ENCODE assay signal across 16 cellular contexts in genomic region chr5:71537681-71538080, GRCh38.
DNase-seq lines count a peak whose midpoint lies in the region; ATAC-seq lines count a peak whose summit lies in the region.
"Had no signal": no experiment of that assay in that cellular context is flagged by ENCODE, and none has a peak within 500 bp of the region (broad histone marks: within the 10 kb centered on the region; RNA-seq: fewer than 3 reads in every experiment).

No MANE protein-coding gene starts in this region.

- H3K4me3 Mint-ChIP-seq in memory B cell: no peak overlapping the region
- H3K4me3 Mint-ChIP-seq: activated CD4-positive, alpha-beta T cell treated with anti-CD3 and anti-CD28 coated beads for 36 hours; activated naive CD8-positive, alpha-beta T cell had no signal

- ATAC-seq in memory B cell (ENCODE audit: low read depth): no peak
- ATAC-seq in GM21737 (IDR thresholded peaks at IDR 0.05; ENCODE audit: unreplicated experiment): no peak
- ATAC-seq in GM21825 (IDR thresholded peaks at IDR 0.05; ENCODE audit: unreplicated experiment): no peak
- ATAC-seq in HG02884 (IDR thresholded peaks at IDR 0.05; ENCODE audit: unreplicated experiment): no peak
- ATAC-seq in HG03139 (IDR thresholded peaks at IDR 0.05; ENCODE audit: unreplicated experiment): no peak
- ATAC-seq: activated CD4-positive, alpha-beta T cell treated with anti-CD3 and anti-CD28 coated beads for 36 hours; gastrocnemius medialis; lower lobe of right lung had no signal

- peaks cover 6% of the 10 kb centered on the region for H3K4me1 Mint-ChIP-seq in memory B cell

- H3K27me3 Mint-ChIP-seq in memory B cell: no peaks in the 10 kb centered on the region
- H3K27me3 Mint-ChIP-seq: activated CD4-positive, alpha-beta T cell treated with anti-CD3 and anti-CD28 coated beads for 36 hours; activated naive CD8-positive, alpha-beta T cell had no signal

- H3K27ac Mint-ChIP-seq in memory B cell: peak overlapping the region; percentile 56
- H3K27ac Mint-ChIP-seq: activated CD4-positive, alpha-beta T cell treated with anti-CD3 and anti-CD28 coated beads for 36 hours; activated naive CD8-positive, alpha-beta T cell had no signal

- no peaks in the 10 kb centered on the region for H3K9me3 Mint-ChIP-seq in memory B cell

- peaks cover 29% of the 10 kb centered on the region for H3K36me3 Mint-ChIP-seq in memory B cell

- DNase-seq in CMK (ENCODE audit: low read depth) (peak; percentile 12), MV-4-11 (lab: John Stamatoyannopoulos, UW) (peak; percentile 39), astrocyte of the hippocampus (ENCODE audit: low read depth, low spot score) (peak; percentile 30), memory B cell (ENCODE audit: low spot score in 2 of 2) (no peak)
- DNase-seq: activated CD4-positive, alpha-beta T cell treated with anti-CD3 and anti-CD28 coated beads for 36 hours; activated T-cell treated with anti-CD3 and anti-CD28 coated beads, Interleukin-2, amount 50 U/mL, for 1 hour; gastrocnemius medialis; lower lobe of right lung; NCI-H2081 treated with DMSO at 0.1 percent for 48 hours; Peyer's patch; retina had no signal

Comparison
In these comparisons a context has a peak if more than half of its experiments do, and no peak if none do; other contexts are left out.
1. DNase-seq: peak in CMK (single experiment), MV-4-11 (single experiment) and astrocyte of the hippocampus (single experiment); none in memory B cell (0 of 2).